In the genomic region with DNA sequence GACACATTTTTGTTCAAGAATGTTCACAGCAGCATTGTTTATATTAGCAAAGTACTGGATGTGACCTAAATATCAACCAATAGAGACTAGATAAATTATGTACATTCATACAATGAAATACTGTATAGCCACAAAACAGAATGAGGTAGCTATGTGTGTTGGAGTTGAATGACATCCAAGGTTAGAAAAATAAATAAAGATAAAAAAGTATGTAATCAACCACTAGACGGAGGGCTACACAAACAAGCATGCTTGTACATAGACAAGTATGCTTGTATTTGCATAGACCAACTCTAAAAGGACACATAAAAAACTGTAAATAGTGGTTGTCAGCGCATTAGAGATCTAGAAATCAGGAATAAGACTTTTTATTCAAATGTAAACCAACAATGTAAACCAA, we compare ENCODE assay signal across 8 cellular contexts. TPM values are rescaled to one million over a fixed set of nuclear protein-coding genes. Genes with fewer than 3 reads are reported as not detected.
DNase-seq lines count a peak whose midpoint lies in the region; ATAC-seq, FAIRE-seq and TF ChIP-seq lines count a peak whose summit lies in the region.

No MANE protein-coding gene starts in this region.

- H2BK5ac ChIP-seq in H1 (ENCODE audit: low read depth, low read length) = no peak overlapping the region

- H2AK5ac ChIP-seq in H1 (ENCODE audit: low read depth, low read length) = no peak overlapping the region

- H4K5ac ChIP-seq in H1 (ENCODE audit: insufficient read length, low read depth, low read length) = no peak overlapping the region

- H3K27ac ChIP-seq in DND-41 (ENCODE audit: low read length) (no peak overlapping the region), OCI-LY1 (ENCODE audit: low read depth, low read length, poor library complexity, severe bottlenecking) (no peak overlapping the region), H1 (ENCODE audit: low read depth, low read length) (no peak overlapping the region)

- H3K4me1 ChIP-seq in DND-41 (ENCODE audit: insufficient read depth, low read length) = peaks cover 71% of the 10 kb centered on the region
- peaks cover 36% of the 10 kb centered on the region for H3K4me1 ChIP-seq in OCI-LY1 (ENCODE audit: insufficient read depth, low read length, severe bottlenecking)
- H3K4me1 ChIP-seq in H1 (replicated peaks in 1 of 4; ENCODE audit: control insufficient read depth in 3 of 4, insufficient read depth in 4 of 4, low read length in 3 of 4) = peaks cover 0 to 7% (median 2%) of the 10 kb centered on the region in 4 experiments; a peak in 5 of 7 replicates

- TF ChIP-seq EP300 in H1 (IDR thresholded peaks at IDR 0.05; ENCODE audit: borderline replicate concordance in 1 of 2, low read depth in 2 of 2, low read length in 2 of 2) = no peak

- H2BK120ac ChIP-seq in H1 (replicated peaks; ENCODE audit: low read depth, low read length) = no peak overlapping the region

- peaks cover 64% of the 10 kb centered on the region for H4K20me1 ChIP-seq in DND-41 (ENCODE audit: insufficient read depth, low read length)
- H4K20me1 ChIP-seq in OCI-LY1 (ENCODE audit: insufficient read depth, low read length) = no peaks in the 10 kb centered on the region
- H4K20me1 ChIP-seq in H1 (replicated peaks in 1 of 2; ENCODE audit: control insufficient read depth in 1 of 2, insufficient read depth in 2 of 2, low read length in 2 of 2) = peaks cover 11 to 20% of the 10 kb centered on the region in 2 experiments

- no peaks in the 10 kb centered on the region for H3K27me3 ChIP-seq in DND-41 (ENCODE audit: insufficient read depth, low read length, poor library complexity)
- no peaks in the 10 kb centered on the region for H3K27me3 ChIP-seq in OCI-LY1 (ENCODE audit: insufficient read depth, low read length)
- H3K27me3 ChIP-seq in H1 (replicated peaks in 1 of 4; ENCODE audit: control insufficient read depth in 3 of 4, extremely low read depth in 1 of 4, insufficient read depth in 3 of 4, low read length in 3 of 4) = no peaks in the 10 kb centered on the region
- H3K27me3 ChIP-seq in H7 (ENCODE audit: control insufficient read depth, insufficient read depth, low read length) = no peaks in the 10 kb centered on the region

- no peaks in the 10 kb centered on the region for H3K27me3 Mint-ChIP-seq in osteocyte (ENCODE audit: unreplicated experiment)

- no peaks in the 10 kb centered on the region for H3F3A ChIP-seq in OCI-LY1 (ENCODE audit: insufficient read depth, low read length)

- no peak for TF ChIP-seq POLR2A in H1 (IDR thresholded peaks at IDR 0.05; ENCODE audit: control extremely low read depth in 1 of 2, low read depth in 2 of 2, low read length in 2 of 2)

- POLR2A ChIA-PET in H1 (lab: Charles Lee; ENCODE audit: partially characterized antibody) = interaction anchor here (1.4 kb wide), 1 partner anchor 15 kb away, joined by 5 read pairs; no protein-coding TSS in a partner anchor

- no peaks in the 10 kb centered on the region for H3K9me3 Mint-ChIP-seq in osteocyte (ENCODE audit: unreplicated experiment)

- H3K56ac ChIP-seq in H1 (replicated peaks; ENCODE audit: insufficient read length, low read depth, low read length) = no peak overlapping the region

- H3K79me2 ChIP-seq in DND-41 (ENCODE audit: insufficient read depth, low read length) (peaks cover 80% of the 10 kb centered on the region), OCI-LY1 (ENCODE audit: insufficient read depth, low read length) (peaks cover 71% of the 10 kb centered on the region), H1 (ENCODE audit: control insufficient read depth in 1 of 2, insufficient read depth in 2 of 2, low read length in 2 of 2) (peaks cover 17 to 75% of the 10 kb centered on the region in 2 experiments)

- H2AFZ ChIP-seq in DND-41 (ENCODE audit: low read depth, low read length) = no peak overlapping the region
- H2AFZ ChIP-seq in OCI-LY1 (ENCODE audit: low read length) = no peak overlapping the region
- H2AFZ ChIP-seq in H1 (ENCODE audit: low read length) = no peak overlapping the region

- H3K4ac ChIP-seq in H1 (replicated peaks; ENCODE audit: insufficient read length, low read depth, low read length) = no peak overlapping the region

- peaks cover 65% of the 10 kb centered on the region for H3K36me3 ChIP-seq in DND-41 (ENCODE audit: insufficient read depth, low read length)
- H3K36me3 ChIP-seq in OCI-LY1 (ENCODE audit: insufficient read depth, low read length) = peaks cover 66% of the 10 kb centered on the region
- H3K36me3 ChIP-seq in H1 (ENCODE audit: control insufficient read depth in 2 of 4, insufficient read depth in 4 of 4, low read length in 3 of 4) = peaks cover 0 to 33% (median 2%) of the 10 kb centered on the region in 4 experiments; a peak in 4 of 8 replicates
- H3K36me3 ChIP-seq in H7 (replicated peaks; ENCODE audit: control insufficient read depth, insufficient read depth, low read length) = peaks cover 3% of the 10 kb centered on the region

- H2BK20ac ChIP-seq in H1 (ENCODE audit: low read length) = no peak overlapping the region

- no peak overlapping the region for H2BK15ac ChIP-seq in H1 (ENCODE audit: low read length)

- peaks cover 56% of the 10 kb centered on the region for H3K4me1 Mint-ChIP-seq in osteocyte (ENCODE audit: unreplicated experiment)

- no peak overlapping the region for H4K91ac ChIP-seq in H1 (replicated peaks; ENCODE audit: insufficient read length, low read length)

- H3K4me3 Mint-ChIP-seq in osteocyte (ENCODE audit: unreplicated experiment) = peak overlapping the region; percentile 95

- no peak for TF ChIP-seq RAD21 in H1 (IDR thresholded peaks at IDR 0.05 in 1 of 2, conservative IDR thresholded peaks at IDR 0.05 in 1 of 2; ENCODE audit: low read depth in 2 of 2, low read length in 2 of 2)

- H3K79me1 ChIP-seq in H1 (ENCODE audit: low read depth, low read length) = peaks cover 2% of the 10 kb centered on the region; the same call in 1 of the 2 replicates

- H3K4me3 ChIP-seq in DND-41 (ENCODE audit: low read depth in 1 of 2, low read length in 2 of 2) (peak overlapping the region; percentile 84 to 87; a peak in 3 of 4 replicates), OCI-LY1 (ENCODE audit: low read depth, low read length, poor library complexity, severe bottlenecking) (peak overlapping the region; percentile 70), H1 (ENCODE audit: extremely low read depth in 1 of 4, insufficient read depth in 2 of 4, low read depth in 3 of 4, low read length in 4 of 4) (peak overlapping the region; percentile 7 to 97 (median 84); a peak in 5 of 8 replicates), H7 (ENCODE audit: insufficient read depth, low read depth, low read length) (no peak overlapping the region; the same call in 1 of the 2 replicates)

- H3K14ac ChIP-seq in H1 (ENCODE audit: insufficient read length) = no peak overlapping the region

- H3K9me2 ChIP-seq in OCI-LY1 (ENCODE audit: low read depth, low read length) = no peaks in the 10 kb centered on the region

- DNase-seq in DND-41 (no peak), H1 (ENCODE audit: low read depth in 1 of 2, low spot score in 2 of 2) (no peak), osteocyte (ENCODE audit: extremely low spot score, unreplicated experiment) (no peak), NCI-H446 treated with DMSO at 0.1 percent for 48 hours (lab: John Stamatoyannopoulos, UW) (no peak), H7 (no peak), NCI-H82 treated with DMSO at 0.1 percent for 48 hours (lab: John Stamatoyannopoulos, UW; ENCODE audit: unreplicated experiment) (no peak)

- H4K8ac ChIP-seq in H1 (ENCODE audit: extremely low read depth, insufficient read depth, low read length) = no peak overlapping the region

- H3K27ac Mint-ChIP-seq in osteocyte (ENCODE audit: unreplicated experiment) = peak overlapping the region; percentile 99

- H3K4me2 ChIP-seq in DND-41 (ENCODE audit: insufficient read depth, low read length) (peak overlapping the region; percentile 85), OCI-LY1 (ENCODE audit: low read length) (peak overlapping the region; percentile 96), H1 (ENCODE audit: insufficient read depth in 1 of 2, low read depth in 2 of 2, low read length in 2 of 2) (peak overlapping the region; percentile 89 to 97)

- 68% methylated on average over 2 of the region's 2 CpGs; no CpG with 5 or more reads in 1 of the 2 experiments for WGBS in H1 (ENCODE audit: extremely low coverage in 1 of 2, insufficient coverage in 1 of 2, insufficient read length in 1 of 2, insufficient replicate concordance in 2 of 2, low coverage in 1 of 2, low lambda C conversion rate in 2 of 2, missing lambda C conversion rate in 1 of 2), 2 experiments

- H3K9ac ChIP-seq in DND-41 (ENCODE audit: low read depth, low read length) = peak overlapping the region; percentile 96
- peak overlapping the region; percentile 72 for H3K9ac ChIP-seq in OCI-LY1 (ENCODE audit: low read length)
- H3K9ac ChIP-seq in H1 (replicated peaks in 1 of 4; ENCODE audit: extremely low read depth in 1 of 4, low read depth in 3 of 4, low read length in 3 of 4) = peak overlapping the region in 1 of 4 experiments; percentile 69; a peak in 1 of 7 replicates

- H3K36me3 Mint-ChIP-seq in osteocyte (ENCODE audit: unreplicated experiment) = peaks cover 38% of the 10 kb centered on the region

- no peak overlapping the region for H2BK12ac ChIP-seq in H1 (ENCODE audit: low read depth, low read length)

- ATAC-seq in DND-41 (ENCODE audit: insufficient read depth, low read depth) (no peak), GM21390 (IDR thresholded peaks at IDR 0.05; ENCODE audit: unreplicated experiment) (no peak)

- H3K23ac ChIP-seq in H1 (ENCODE audit: insufficient read length) = no peak overlapping the region

- H3K9me3 ChIP-seq in DND-41 (ENCODE audit: insufficient read depth, low read length, severe bottlenecking) = peaks cover 16% of the 10 kb centered on the region
- peaks cover 6% of the 10 kb centered on the region for H3K9me3 ChIP-seq in OCI-LY1 (ENCODE audit: low read length)
- peaks cover 8 to 14% of the 10 kb centered on the region in 2 experiments for H3K9me3 ChIP-seq in H1 (ENCODE audit: insufficient read depth in 2 of 2, low read depth in 1 of 2, low read length in 1 of 2)

- H3K23me2 ChIP-seq in H1 (ENCODE audit: low read depth, low read length) = peaks cover 6% of the 10 kb centered on the region

- TF ChIP-seq CTCF in DND-41 (IDR thresholded peaks at IDR 0.05; ENCODE audit: borderline replicate concordance, extremely low read depth, low read length, poor library complexity, severe bottlenecking) = no peak
- no peak for TF ChIP-seq CTCF in OCI-LY1 (IDR thresholded peaks at IDR 0.05; ENCODE audit: low read length)
- no peak for TF ChIP-seq CTCF in H1 (IDR thresholded peaks at IDR 0.05; ENCODE audit: control extremely low read depth in 1 of 3, insufficient read depth in 1 of 3, low read depth in 1 of 3, low read length in 3 of 3)
- no peak for TF ChIP-seq CTCF in osteocyte (IDR thresholded peaks at IDR 0.05)

- FAIRE-seq in H1 (lab: Jason Lieb, UNC) = no peak

- CTCF ChIA-PET in H1 (lab: Charles Lee; ENCODE audit: partially characterized antibody) = interaction anchor here (1.2 kb wide), 1 partner anchor 9 kb away, joined by 3 read pairs; no protein-coding TSS in a partner anchor

- H3K18ac ChIP-seq in H1 (ENCODE audit: extremely low read depth, low read length) = no peak overlapping the region

RNA-seq across cellular contexts. Expression of a gene that starts 3.0 kb away (rescaled TPM):
- total RNA-seq in H1 (2021; fragmentation: NEBNext Ultra II Directional; extraction: Animal tissue kit (Norgen Biotek cat#: 25700)) = 16.6 and 17.7 TPM in 2 replicates
- polyA plus RNA-seq in H1 (2011; rRNA removed) = 2.7 and 4.4 TPM in 2 replicates
- 5.8 TPM for polyA plus RNA-seq in H1 (2011; cell fraction: cytosol; rRNA removed)
- polyA plus RNA-seq in H1 (2011; cell fraction: nucleus; rRNA removed) = 1.8 TPM
- 4.0 to 8.3 TPM (median 5.0 TPM) in 4 replicates for polyA plus RNA-seq in H1 (2012, experiment 1 of 2)
- 0.60 TPM for polyA plus RNA-seq in H1 (2012, experiment 2 of 2)
- polyA plus RNA-seq in H1 (2013, experiment 1 of 2) = 6.3 TPM
- polyA plus RNA-seq in H1 (2013, experiment 2 of 2) = 6.1 TPM
- 16.7 and 20.9 TPM in 2 replicates for polyA minus RNA-seq in H1 (2011; rRNA and poly(A)+ RNA removed)
- 10.4 TPM for polyA minus RNA-seq in H1 (2011; cell fraction: cytosol; rRNA and poly(A)+ RNA removed)
- polyA minus RNA-seq in H1 (2011; cell fraction: nucleus; rRNA and poly(A)+ RNA removed) = 15.9 TPM
- 12.4 and 12.8 TPM in 2 replicates for total RNA-seq in osteocyte
- 8.7 and 11.0 TPM in 2 replicates for total RNA-seq in H7 (2014; rRNA removed; shearing (Covaris generic))
